8 cellular contexts compared by ENCODE assay signal in the genomic region with DNA sequence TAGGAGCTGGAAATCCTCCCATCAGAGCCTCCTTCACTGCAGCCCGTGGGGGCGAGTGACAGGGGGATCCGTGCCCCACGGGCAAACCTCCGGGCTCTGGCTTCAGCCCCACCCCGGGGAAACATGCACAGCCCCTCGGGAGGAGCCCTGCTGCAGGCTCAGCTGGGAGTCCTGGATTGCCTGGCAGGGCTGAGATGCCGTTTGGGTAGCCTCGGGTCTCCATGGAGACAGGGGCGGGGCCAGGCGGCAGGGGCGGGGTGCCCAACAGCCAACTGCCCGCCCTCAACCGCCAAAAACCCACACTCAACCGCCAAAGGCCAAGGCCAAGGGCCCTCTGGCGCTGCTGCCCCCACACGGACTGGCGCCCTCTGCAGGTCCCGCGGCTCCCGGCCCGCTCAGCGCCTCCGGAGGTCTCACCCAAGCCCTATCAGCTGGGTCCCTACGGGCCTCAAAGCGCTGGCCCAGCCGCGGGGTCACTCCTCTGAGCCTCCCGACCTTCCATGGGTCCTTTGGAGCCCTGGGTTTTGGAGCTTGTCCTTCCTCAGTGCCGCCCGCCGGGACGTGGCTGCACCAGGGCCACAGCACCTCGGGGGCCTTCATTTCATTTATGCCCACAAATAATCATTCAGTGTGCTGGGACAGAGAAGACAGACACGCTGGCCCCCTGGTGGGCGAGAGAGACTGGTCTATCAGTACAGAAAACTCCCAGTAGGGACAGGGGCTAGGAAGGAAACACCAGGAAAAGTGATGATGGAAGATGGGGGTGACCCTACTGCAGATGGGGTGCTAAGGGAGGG. TPM values are rescaled to one million over a fixed set of nuclear protein-coding genes. Genes with fewer than 3 reads are reported as not detected.
DNase-seq lines count a peak whose midpoint lies in the region; ATAC-seq and TF ChIP-seq lines count a peak whose summit lies in the region.

No MANE protein-coding gene starts in this region.

- H3K9me1 ChIP-seq in IMR-90 (ENCODE audit: insufficient read depth, low read length) = no peaks in the 10 kb centered on the region

- no peak overlapping the region for H2AK5ac ChIP-seq in IMR-90 (ENCODE audit: low read depth, low read length)

- no peak overlapping the region for H2BK120ac ChIP-seq in IMR-90 (ENCODE audit: low read depth, low read length)

- peak overlapping the region; percentile 56; the same call in 1 of the 2 replicates for H3K4ac ChIP-seq in IMR-90 (ENCODE audit: low read depth, low read length)

- no peak overlapping the region for H2BK5ac ChIP-seq in IMR-90 (ENCODE audit: low read depth, low read length, poor library complexity, severe bottlenecking)

- H3K4me3 Mint-ChIP-seq in neural crest cell = peak overlapping the region; percentile 83

- no peaks in the 10 kb centered on the region for H3K36me3 Mint-ChIP-seq in neural crest cell (ENCODE audit: low read depth)

- peak overlapping the region; percentile 11; the same call in 1 of the 2 replicates for H4K91ac ChIP-seq in IMR-90 (ENCODE audit: insufficient read depth, low read depth, low read length)

- H3K27me3 ChIP-seq in IMR-90 (ENCODE audit: control insufficient read depth, insufficient read depth, low read length) = no peaks in the 10 kb centered on the region
- H3K27me3 ChIP-seq in stomach = no peaks in the 10 kb centered on the region

- TF ChIP-seq CTCF in GM20000 (IDR thresholded peaks at IDR 0.05; ENCODE audit: extremely low read depth, missing control alignments) (peak; percentile 60), IMR-90 (conservative IDR thresholded peaks at IDR 0.05; ENCODE audit: low read depth, low read length) (peak; percentile 54), neural crest cell (conservative IDR thresholded peaks at IDR 0.05) (peak; percentile 69), stomach (IDR thresholded peaks at IDR 0.05) (peak in 5 of 7 experiments; percentile 38 to 71 (median 46))

- POLR2A ChIA-PET in IMR-90 (lab: Charles Lee; ENCODE audit: unreplicated experiment) = no interaction called here

- no peaks in the 10 kb centered on the region for H3K9me3 Mint-ChIP-seq in neural crest cell

- BruUV-seq in IMR-90 (replicated peaks; lab: Mats Ljungman, UMichigan) = no TSS peak

- no peaks in the 10 kb centered on the region for H3K79me1 ChIP-seq in IMR-90 (ENCODE audit: low read depth in 1 of 2, low read length in 2 of 2)

- DNase-seq in C1 segment of cervical spinal cord (lab: John Stamatoyannopoulos, UW) = peak in 13 of 14 donors; percentile 22 to 80 (median 60)
- DNase-seq in GM20000 (ENCODE audit: low spot score) = peak; percentile 87
- peak; percentile 48 for DNase-seq in IMR-90
- DNase-seq in SHP77 treated with DMSO at 0.1 percent for 48 hours (lab: John Stamatoyannopoulos, UW) = peak; percentile 62
- peak; percentile 70 for DNase-seq in activated gamma-delta T cell treated with Interleukin-2 at 50 U/mL for 16 hours
- peak; percentile 65 for DNase-seq in foreskin melanocyte
- peak; percentile 62 for DNase-seq in neural crest cell (ENCODE audit: low read depth, low spot score)
- DNase-seq in stomach = peak; percentile 85

- H3K27ac Mint-ChIP-seq in neural crest cell (ENCODE audit: unreplicated experiment) = peak overlapping the region; percentile 93

- H3K4me1 Mint-ChIP-seq in neural crest cell = peaks cover 13% of the 10 kb centered on the region

- 8% methylated on average over 6 of the region's 36 CpGs; no CpG with 5 or more reads in 1 of the 2 experiments for WGBS in IMR-90 (ENCODE audit: extremely low coverage in 2 of 2, insufficient read length in 1 of 2), 2 experiments
- WGBS in stomach, 5 donors = 2 to 10% (median 4%) methylated on average over 10 to 36 of the region's 36 CpGs

- H3K14ac ChIP-seq in IMR-90 (replicated peaks; ENCODE audit: low read depth, low read length) = no peak overlapping the region

- peak overlapping the region; percentile 96 for H2AFZ ChIP-seq in IMR-90 (replicated peaks; ENCODE audit: low read length, poor library complexity)

- H3K27me3 Mint-ChIP-seq in neural crest cell (ENCODE audit: low read depth) = no peaks in the 10 kb centered on the region

- peak overlapping the region; percentile 74 for H3K4me2 ChIP-seq in IMR-90 (ENCODE audit: low read depth, low read length)

- no peak overlapping the region for H2BK15ac ChIP-seq in IMR-90 (ENCODE audit: low read depth, low read length)

- TF ChIP-seq EP300 in stomach (IDR thresholded peaks at IDR 0.05) = no peak

- no peak overlapping the region for H3K23ac ChIP-seq in IMR-90 (ENCODE audit: low read depth, low read length)

- H3K27ac ChIP-seq in IMR-90 (ENCODE audit: insufficient read depth, low read length) (no peak overlapping the region; the same call in 1 of the 2 replicates), stomach (peak overlapping the region; percentile 26 to 80 (median 47))

- dilution Hi-C loops in IMR-90 (cut with HindIII; ENCODE audit: low sequenced_read_pairs, unreplicated experiment) = no loop called here

- H3K4me1 ChIP-seq in IMR-90 (ENCODE audit: control insufficient read depth, insufficient read depth, low read length) = peaks cover 6% of the 10 kb centered on the region; the same call in 1 of the 2 replicates
- H3K4me1 ChIP-seq in stomach = peaks cover 3 to 20% (median 16%) of the 10 kb centered on the region in 4 donors

- peak; percentile 40 for TF ChIP-seq RAD21 in IMR-90 (IDR thresholded peaks at IDR 0.05; ENCODE audit: low read length)

- peak overlapping the region; percentile 37; the same call in 1 of the 2 replicates for H3K9ac ChIP-seq in IMR-90 (ENCODE audit: low read depth, low read length)

- H3K56ac ChIP-seq in IMR-90 (ENCODE audit: extremely low read depth, insufficient read depth, low read length) = no peak overlapping the region

- ATAC-seq in IMR-90 (ENCODE audit: low read depth) = peak; percentile 95

- H4K8ac ChIP-seq in IMR-90 (ENCODE audit: low read depth in 2 of 2, low read length in 2 of 2) = peak overlapping the region; percentile 60 to 78; a peak in 2 of 4 replicates

- in situ Hi-C loops in IMR-90 (cut with MboI; ENCODE audit: low sequenced_read_pairs) = no loop called here

- no peak overlapping the region for H4K5ac ChIP-seq in IMR-90 (ENCODE audit: low read depth, low read length)

- H2BK20ac ChIP-seq in IMR-90 (ENCODE audit: low read depth, low read length) = no peak overlapping the region

- H4K20me1 ChIP-seq in IMR-90 (ENCODE audit: insufficient read depth, low read length) = no peaks in the 10 kb centered on the region

- H3K36me3 ChIP-seq in IMR-90 (ENCODE audit: control insufficient read depth, insufficient read depth, low read length) = no peaks in the 10 kb centered on the region
- H3K36me3 ChIP-seq in stomach = no peaks in the 10 kb centered on the region

- no peaks in the 10 kb centered on the region for H3K9me3 ChIP-seq in IMR-90 (ENCODE audit: control insufficient read depth, insufficient read depth, low read length)
- H3K9me3 ChIP-seq in stomach = no peaks in the 10 kb centered on the region

- intact Hi-C loops in IMR-90 (cut with micrococcal nuclease) (loop anchor here (1.0 kb wide), 2 partner anchors 166 to 229 kb away; no protein-coding TSS in a partner anchor), stomach (cut with DNase I; ENCODE audit: low total_unique reads) (no loop called here)

- H3K4me3 ChIP-seq in IMR-90 (ENCODE audit: insufficient read depth, low read depth, low read length) (peak overlapping the region; percentile 16), stomach (peak overlapping the region; percentile 48 to 58 (median 50))

- TF ChIP-seq POLR2A in IMR-90 (IDR thresholded peaks at IDR 0.05; ENCODE audit: low read depth, low read length) = no peak
- TF ChIP-seq POLR2A in stomach (IDR thresholded peaks at IDR 0.05) = no peak

- H2AK9ac ChIP-seq in IMR-90 (replicated peaks; ENCODE audit: low read depth, low read length, poor library complexity) = peak overlapping the region; percentile 66

- CTCF ChIA-PET in IMR-90 (lab: Yijun Ruan, JAX) = interaction anchor here (0.6 to 1.3 kb wide), 3 partner anchors 165 to 529 kb away, joined by 3 to 10 read pairs (median 3); no protein-coding TSS in a partner anchor

- no peak overlapping the region for H3K18ac ChIP-seq in IMR-90 (ENCODE audit: low read depth, low read length)

TF ChIP-seq in IMR-90, 13 proteins besides CTCF, POLR2A, EP300 and RAD21:
- TF ChIP-seq SMC3 (IDR thresholded peaks at IDR 0.05; ENCODE audit: low read depth, low read length) = peak; percentile 44; the same call in 1 of the 2 replicates
- TF ChIP-seq MXI1 (IDR thresholded peaks at IDR 0.05; ENCODE audit: borderline replicate concordance, low read depth, low read length) = no peak

RNA-seq across cellular contexts. Expression of a gene that starts 33.5 kb away (rescaled TPM):
- total RNA-seq in IMR-90 (2012; rRNA removed) = 31.2 and 34.4 TPM in 2 replicates
- polyA plus RNA-seq in IMR-90 (2012; rRNA removed) = 40.8 and 41.3 TPM in 2 replicates
- 43.4 and 45.2 TPM in 2 replicates for polyA plus RNA-seq in IMR-90 (2012; cell fraction: cytosol; rRNA removed)
- 68.1 and 101 TPM in 2 replicates for polyA plus RNA-seq in IMR-90 (2012; cell fraction: nucleus; rRNA removed; ENCODE audit: low replicate concordance)
- total RNA-seq in neural crest cell = 60.2 and 60.6 TPM in 2 replicates
- 100 to 1,000 TPM in 1 of 5 donors, 10 to 100 TPM in 4; 21.0 to 160 (median 38.7) TPM for total RNA-seq in stomach
- 10 to 100 TPM; 17.1 to 24.5 (median 20.9) TPM for polyA plus RNA-seq in stomach
